Comparison of ENCODE assay signal across 33 cellular contexts in genomic region chr18:76673281-76674005, GRCh38.
"Had no signal": no experiment of that assay in that cellular context is flagged by ENCODE, and none has a peak within 500 bp of the region (broad histone marks: within the 10 kb centered on the region; RNA-seq: fewer than 3 reads in every experiment).

No MANE protein-coding gene starts in this region.

- ATAC-seq: activated CD4-positive, CD25-positive, alpha-beta regulatory T cell treated with anti-CD3 and anti-CD28 coated beads, Interleukin-2, amount 50 U/mL, for 24 hours; activated CD8-positive, alpha-beta memory T cell treated with anti-CD3 and anti-CD28 coated beads, Interleukin-2, amount 10 ng/mL, durations not matched to agents 7 days and 5 days; activated CD8-positive, alpha-beta T cell treated with anti-CD3 and anti-CD28 coated beads, Interleukin-2, amount 10 ng/mL, durations not matched to agents 7 days and 5 days; activated naive CD8-positive, alpha-beta T cell treated with anti-CD3 and anti-CD28 coated beads, Interleukin-2, amount 50 U/mL, for 24 hours; body of pancreas; esophagus mucosa; heart right ventricle; T-helper 17 cell had no signal

- DNase-seq: activated B cell treated with CpG ODN at 0.5 μM for 24 hours; activated CD4-positive, alpha-beta T cell treated with anti-CD3 and anti-CD28 coated beads for 48 hours; activated CD4-positive, alpha-beta T cell treated with anti-CD3 and anti-CD28 coated beads, Interleukin-2, amount 50 U/mL, for 1 hour; activated CD4-positive, alpha-beta T cell treated with anti-CD3 and anti-CD28 coated beads, Interleukin-2, amount 50 U/mL, for 48 hours; activated CD8-positive, alpha-beta memory T cell treated with anti-CD3 and anti-CD28 coated beads, Interleukin-2, amount 10 ng/mL, durations not matched to agents 7 days and 5 days; activated CD8-positive, alpha-beta memory T cell treated with anti-CD3 and anti-CD28 coated beads, Interleukin-2, amount 50 U/mL, for 4 hours; activated CD8-positive, alpha-beta T cell treated with anti-CD3 and anti-CD28 coated beads, Interleukin-2, amount 10 ng/mL, durations not matched to agents 7 days and 5 days; activated effector memory CD4-positive, alpha-beta T cell treated with anti-CD3 and anti-CD28 coated beads, Interleukin-2, amount 50 U/mL, for 16 hours; activated naive CD4-positive, alpha-beta T cell treated with anti-CD3 and anti-CD28 coated beads for 36 hours; activated naive CD8-positive, alpha-beta T cell treated with anti-CD3 and anti-CD28 coated beads for 36 hours; activated naive CD8-positive, alpha-beta T cell treated with anti-CD3 and anti-CD28 coated beads, Interleukin-2, amount 50 U/mL, for 24 hours; activated T-cell treated with anti-CD3 and anti-CD28 coated beads, Interleukin-2, amount 50 U/mL, for 1 hour; activated T-cell treated with anti-CD3 and anti-CD28 coated beads, Interleukin-2, amount 50 U/mL, for 48 hours; amygdala; aorta; body of pancreas; central memory CD4-positive, alpha-beta T cell; cerebellar nuclear complex; colonic mucosa; effector CD8-positive, alpha-beta T cell; heart right ventricle; T-helper 1 cell; T-helper 17 cell; T1000 had no signal

- H3K4me3 ChIP-seq: adrenal gland, body of pancreas, cardiac muscle cell, colonic mucosa, heart right ventricle had no signal

- H3K27ac ChIP-seq: adrenal gland, body of pancreas, cardiac muscle cell, colonic mucosa, heart right ventricle had no signal

- H3K4me1 Mint-ChIP-seq: activated B cell treated with CpG ODN at 0.5 μM for 24 hours; activated CD8-positive, alpha-beta memory T cell treated with anti-CD3 and anti-CD28 coated beads, Interleukin-2, amount 10 ng/mL, durations not matched to agents 7 days and 5 days; activated naive CD4-positive, alpha-beta T cell treated with anti-CD3 and anti-CD28 coated beads, Interleukin-2, amount 50 U/mL, for 24 hours; activated naive CD8-positive, alpha-beta T cell treated with anti-CD3 and anti-CD28 coated beads for 36 hours; activated naive CD8-positive, alpha-beta T cell treated with anti-CD3 and anti-CD28 coated beads, Interleukin-2, amount 50 U/mL, for 24 hours; T-helper 17 cell had no signal

- H3K4me1 ChIP-seq: adrenal gland, body of pancreas, colonic mucosa had no signal

- H3K27ac Mint-ChIP-seq: activated B cell treated with CpG ODN at 0.5 μM for 24 hours; activated CD8-positive, alpha-beta memory T cell treated with anti-CD3 and anti-CD28 coated beads, Interleukin-2, amount 10 ng/mL, durations not matched to agents 7 days and 5 days; activated CD8-positive, alpha-beta T cell treated with anti-CD3 and anti-CD28 coated beads, Interleukin-2, amount 10 ng/mL, durations not matched to agents 7 days and 5 days; activated naive CD4-positive, alpha-beta T cell treated with anti-CD3 and anti-CD28 coated beads for 36 hours; activated naive CD4-positive, alpha-beta T cell treated with anti-CD3 and anti-CD28 coated beads, Interleukin-2, amount 50 U/mL, for 24 hours; activated naive CD8-positive, alpha-beta T cell treated with anti-CD3 and anti-CD28 coated beads for 36 hours; activated naive CD8-positive, alpha-beta T cell treated with anti-CD3 and anti-CD28 coated beads, Interleukin-2, amount 50 U/mL, for 24 hours; activated T-helper 1 cell treated with anti-CD3 and anti-CD28 coated beads, Interleukin-12 subunit alpha, Interleukin-12 subunit beta, Interleukin-2, Interleukin-4 antibody, amounts not matched to agents 30 ng/mL and 10 ng/mL and 1 ng/mL, durations not matched to agents 14 hours and 24 hours and 36 hours; activated T-helper 2 cell treated with anti-CD3 and anti-CD28 coated beads, Interferon-gamma antibody, Interleukin-2, Interleukin-4, amounts not matched to agents 10 μg/mL and 5 μg/mL and 100 μg/mL, durations not matched to agents 14 hours and 24 hours and 36 hours; T-helper 17 cell; T-helper 2 cell treated with Interferon-gamma antibody and Interleukin-4, amounts not matched to agents 5 μg/mL and 100 μg/mL, for 36 hours had no signal

- H3K4me3 Mint-ChIP-seq: activated B cell treated with CpG ODN at 0.5 μM for 24 hours; activated CD8-positive, alpha-beta memory T cell treated with anti-CD3 and anti-CD28 coated beads, Interleukin-2, amount 10 ng/mL, durations not matched to agents 7 days and 5 days; activated CD8-positive, alpha-beta T cell treated with anti-CD3 and anti-CD28 coated beads, Interleukin-2, amount 10 ng/mL, durations not matched to agents 7 days and 5 days; activated naive CD4-positive, alpha-beta T cell treated with anti-CD3 and anti-CD28 coated beads for 36 hours; activated naive CD4-positive, alpha-beta T cell treated with anti-CD3 and anti-CD28 coated beads, Interleukin-2, amount 50 U/mL, for 24 hours; activated naive CD8-positive, alpha-beta T cell treated with anti-CD3 and anti-CD28 coated beads for 36 hours; activated naive CD8-positive, alpha-beta T cell treated with anti-CD3 and anti-CD28 coated beads, Interleukin-2, amount 50 U/mL, for 24 hours; activated T-helper 1 cell treated with anti-CD3 and anti-CD28 coated beads, Interleukin-12 subunit alpha, Interleukin-12 subunit beta, Interleukin-2, Interleukin-4 antibody, amounts not matched to agents 30 ng/mL and 10 ng/mL and 1 ng/mL, durations not matched to agents 14 hours and 24 hours and 36 hours; T-helper 17 cell; T-helper 2 cell treated with Interferon-gamma antibody and Interleukin-4, amounts not matched to agents 5 μg/mL and 100 μg/mL, for 36 hours had no signal

- H3K27me3 ChIP-seq: adrenal gland, body of pancreas, colonic mucosa had no signal

- H3K9me3 Mint-ChIP-seq: activated naive CD4-positive, alpha-beta T cell treated with anti-CD3 and anti-CD28 coated beads for 36 hours; activated naive CD4-positive, alpha-beta T cell treated with anti-CD3 and anti-CD28 coated beads, Interleukin-2, amount 50 U/mL, for 24 hours; activated naive CD8-positive, alpha-beta T cell treated with anti-CD3 and anti-CD28 coated beads for 36 hours; activated naive CD8-positive, alpha-beta T cell treated with anti-CD3 and anti-CD28 coated beads, Interleukin-2, amount 50 U/mL, for 24 hours; activated T-helper 1 cell treated with anti-CD3 and anti-CD28 coated beads, Interleukin-12 subunit alpha, Interleukin-12 subunit beta, Interleukin-2, Interleukin-4 antibody, amounts not matched to agents 30 ng/mL and 10 ng/mL and 1 ng/mL, durations not matched to agents 14 hours and 24 hours and 36 hours; activated T-helper 2 cell treated with anti-CD3 and anti-CD28 coated beads, Interferon-gamma antibody, Interleukin-2, Interleukin-4, amounts not matched to agents 10 μg/mL and 5 μg/mL and 100 μg/mL, durations not matched to agents 14 hours and 24 hours and 36 hours; T-helper 2 cell treated with Interferon-gamma antibody and Interleukin-4, amounts not matched to agents 5 μg/mL and 100 μg/mL, for 36 hours had no signal

- H3K36me3 ChIP-seq: adrenal gland, cardiac muscle cell, colonic mucosa, heart right ventricle, WERI-Rb-1 had no signal

- H3K36me3 Mint-ChIP-seq: activated CD8-positive, alpha-beta memory T cell treated with anti-CD3 and anti-CD28 coated beads, Interleukin-2, amount 10 ng/mL, durations not matched to agents 7 days and 5 days; activated naive CD4-positive, alpha-beta T cell treated with anti-CD3 and anti-CD28 coated beads, Interleukin-2, amount 50 U/mL, for 24 hours; activated naive CD8-positive, alpha-beta T cell treated with anti-CD3 and anti-CD28 coated beads for 36 hours had no signal

- H3K9me3 ChIP-seq: adrenal gland, body of pancreas, colonic mucosa, heart right ventricle had no signal
